In genomic region chr2:237861-238260, GRCh38 we compare ENCODE assay signal across 25 cellular contexts. TPM values are rescaled to one million over a fixed set of nuclear protein-coding genes. Genes with fewer than 3 reads are reported as not detected.
DNase-seq lines count a peak whose midpoint lies in the region; ATAC-seq, FAIRE-seq and TF ChIP-seq lines count a peak whose summit lies in the region.
"Had no signal": no experiment of that assay in that cellular context is flagged by ENCODE, and none has a peak within 500 bp of the region (broad histone marks: within the 10 kb centered on the region; RNA-seq: fewer than 3 reads in every experiment).

No MANE protein-coding gene starts in this region.

- no peak for FAIRE-seq in astrocyte (lab: Jason Lieb, UNC)
- FAIRE-seq: TTC549 had no signal

- H3K4me3 Mint-ChIP-seq in astrocyte (ENCODE audit: unreplicated experiment), result no peak overlapping the region
- no peak overlapping the region for H3K4me3 Mint-ChIP-seq in neural crest cell

- no peak for DNase-seq in astrocyte (ENCODE audit: low read depth)
- peak; percentile 80 for DNase-seq in globus pallidus (ENCODE audit: low spot score)
- no peak for DNase-seq in neural crest cell (ENCODE audit: low read depth, low spot score)
- DNase-seq in Right ventricle myocardium inferior (ENCODE audit: missing footprints), result no peak
- DNase-seq in tibial nerve (ENCODE audit: low spot score in 2 of 2), result no peak
- DNase-seq: DMS53; effector CD4-positive, alpha-beta T cell; foreskin melanocyte; GDM1; Kasumi-1; mucosa of descending colon; NCI-H1694 treated with DMSO at 0.1 percent for 48 hours; NCI-H69; occipital lobe; right cardiac atrium; SHP77 treated with DMSO at 0.1 percent for 48 hours; stimulated activated CD4-positive, alpha-beta T cell treated with anti-CD3 and anti-CD28 coated beads, Interleukin-15, amount 100 ng/mL, for 24 hours; T-helper 1 cell had no signal

- H3K36me3 Mint-ChIP-seq in astrocyte (ENCODE audit: low read depth, unreplicated experiment), result no peaks in the 10 kb centered on the region
- peaks cover 19% of the 10 kb centered on the region for H3K36me3 Mint-ChIP-seq in neural crest cell (ENCODE audit: low read depth)

- no peak overlapping the region for H2AFZ ChIP-seq in astrocyte (ENCODE audit: low read depth, low read length)

- intact Hi-C loops in Right ventricle myocardium inferior (cut with DNase I), result no loop called here

- TF ChIP-seq CTCF in astrocyte (IDR thresholded peaks at IDR 0.05; ENCODE audit: insufficient read depth, low read depth, low read length), result no peak
- no peak for TF ChIP-seq CTCF in neural crest cell (conservative IDR thresholded peaks at IDR 0.05)
- no peak for TF ChIP-seq CTCF in tibial nerve (IDR thresholded peaks at IDR 0.05)

- H3K4me1 Mint-ChIP-seq in astrocyte (ENCODE audit: low read depth, unreplicated experiment) (peaks cover 11% of the 10 kb centered on the region), neural crest cell (peaks cover 18% of the 10 kb centered on the region)

- H3K27ac Mint-ChIP-seq in astrocyte (ENCODE audit: unreplicated experiment) (peak overlapping the region; percentile 60), neural crest cell (ENCODE audit: unreplicated experiment) (peak overlapping the region; percentile 22)
- H3K27ac Mint-ChIP-seq: activated naive CD4-positive, alpha-beta T cell treated with anti-CD3 and anti-CD28 coated beads, Interleukin-2, amount 50 U/mL, for 72 hours had no signal

- H3K9me3 Mint-ChIP-seq in astrocyte (ENCODE audit: unreplicated experiment), result peaks cover 3% of the 10 kb centered on the region
- H3K9me3 Mint-ChIP-seq in neural crest cell, result no peaks in the 10 kb centered on the region
- H3K9me3 Mint-ChIP-seq: activated naive CD4-positive, alpha-beta T cell treated with anti-CD3 and anti-CD28 coated beads, Interleukin-2, amount 50 U/mL, for 72 hours had no signal

- no peak for TF ChIP-seq EP300 in tibial nerve (IDR thresholded peaks at IDR 0.05)

- no peaks in the 10 kb centered on the region for H3K79me2 ChIP-seq in astrocyte (ENCODE audit: insufficient read depth, low read length)

- 66% methylated on average over 6 of the region's 6 CpGs for WGBS in urinary bladder
- WGBS in tibial nerve, 2 donors, result 57 to 69% methylated on average over 6 of the region's 6 CpGs

- H3K4me1 ChIP-seq in astrocyte (ENCODE audit: insufficient read depth, low read length), result no peaks in the 10 kb centered on the region
- H3K4me1 ChIP-seq in urinary bladder (ENCODE audit: insufficient read depth), result no peaks in the 10 kb centered on the region
- no peaks in the 10 kb centered on the region for H3K4me1 ChIP-seq in tibial nerve

- H3K27me3 ChIP-seq in astrocyte (ENCODE audit: insufficient read depth, low read length) (no peaks in the 10 kb centered on the region), tibial nerve (no peaks in the 10 kb centered on the region)

- H3K9me3 ChIP-seq in astrocyte (ENCODE audit: insufficient read depth, low read depth, low read length) (no peaks in the 10 kb centered on the region), tibial nerve (peaks cover 0 to 5% (median 0%) of the 10 kb centered on the region in 4 donors)

- H3K4me3 ChIP-seq in astrocyte (ENCODE audit: insufficient read depth, low read depth, low read length) (no peak overlapping the region), urinary bladder (ENCODE audit: low read depth, low read length) (no peak overlapping the region), tibial nerve (no peak overlapping the region)
- H3K4me3 ChIP-seq: mucosa of descending colon had no signal

- H3K27me3 Mint-ChIP-seq in astrocyte (ENCODE audit: low read depth, unreplicated experiment), result no peaks in the 10 kb centered on the region
- H3K27me3 Mint-ChIP-seq in neural crest cell (ENCODE audit: low read depth), result no peaks in the 10 kb centered on the region

- no peak for TF ChIP-seq POLR2A in tibial nerve (IDR thresholded peaks at IDR 0.05)

- no peak overlapping the region for H3K4me2 ChIP-seq in astrocyte (ENCODE audit: low read length)

- H3K9ac ChIP-seq in astrocyte (ENCODE audit: low read length), result no peak overlapping the region

- H4K20me1 ChIP-seq in astrocyte (ENCODE audit: insufficient read depth, low read length), result no peaks in the 10 kb centered on the region

- H3K27ac ChIP-seq in astrocyte (ENCODE audit: low read depth, low read length) (no peak overlapping the region), urinary bladder (ENCODE audit: low read depth) (peak overlapping the region; percentile 1), tibial nerve (no peak overlapping the region)

- H3K36me3 ChIP-seq in astrocyte (ENCODE audit: insufficient read depth, low read length) (no peaks in the 10 kb centered on the region), urinary bladder (ENCODE audit: insufficient read depth) (no peaks in the 10 kb centered on the region), tibial nerve (peaks cover 0 to 41% (median 7%) of the 10 kb centered on the region in 3 donors)

- ATAC-seq in Right ventricle myocardium inferior (no peak), HG02588 (IDR thresholded peaks at IDR 0.05; ENCODE audit: unreplicated experiment) (no peak)
- ATAC-seq: activated naive CD4-positive, alpha-beta T cell treated with anti-CD3 and anti-CD28 coated beads, Interleukin-2, amount 50 U/mL, for 72 hours; esophagus mucosa; mucosa of descending colon; right cardiac atrium had no signal

RNA-seq across cellular contexts. Expression of gene SH3YL1, which starts 26.0 kb away (rescaled TPM):
- total RNA-seq in astrocyte (23.0 and 27.3 TPM in 2 replicates), neural crest cell (30.8 and 31.8 TPM in 2 replicates), urinary bladder (155 TPM), Right ventricle myocardium inferior (11.1 TPM), tibial nerve (10 to 100 TPM; 22.2 to 36.0 (median 30.0) TPM)
- 24.5 TPM for polyA plus RNA-seq in urinary bladder

RNA-seq across cellular contexts. Expression of gene ACP1, which starts 26.9 kb away (rescaled TPM):
- 99.1 and 114 TPM in 2 replicates for total RNA-seq in astrocyte
- 133 and 144 TPM in 2 replicates for total RNA-seq in neural crest cell
- 132 TPM for total RNA-seq in urinary bladder
- polyA plus RNA-seq in urinary bladder, result 84.5 TPM
- 79.2 TPM for total RNA-seq in Right ventricle myocardium inferior
- total RNA-seq in tibial nerve, result 10 to 100 TPM; 31.2 to 71.2 (median 52.5) TPM

RNA-seq across cellular contexts. Expression of gene ALKAL2, which starts 50.0 kb away (rescaled TPM):
- total RNA-seq in astrocyte, result 1.3 and 1.5 TPM in 2 replicates
- 0.63 and 0.82 TPM in 2 replicates for total RNA-seq in neural crest cell
- 6.7 TPM for total RNA-seq in urinary bladder
- 14.5 TPM for polyA plus RNA-seq in urinary bladder
- 0.62 TPM for total RNA-seq in Right ventricle myocardium inferior
- 10 to 100 TPM; 21.9 to 96.6 (median 46.1) TPM for total RNA-seq in tibial nerve
- total RNA-seq: HT1080, OCI-LY7 had no signal
